Comparison of ENCODE assay signal across 9 cellular contexts in genomic region chr3:185796431-185797107, GRCh38. TPM values are rescaled to one million over a fixed set of nuclear protein-coding genes. Genes with fewer than 3 reads are reported as not detected.
A peak's percentile ranks its signal among the peaks of the same experiment; 100 is the strongest.
DNase-seq lines count a peak whose midpoint lies in the region; ATAC-seq and TF ChIP-seq lines count a peak whose summit lies in the region.
"Had no signal": no experiment of that assay in that cellular context is flagged by ENCODE, and none has a peak within 500 bp of the region (broad histone marks: within the 10 kb centered on the region; RNA-seq: fewer than 3 reads in every experiment).

No MANE protein-coding gene starts in this region.

- no peak overlapping the region for H3K27ac Mint-ChIP-seq in CD8-positive, alpha-beta memory T cell

- ATAC-seq in GM18907 (IDR thresholded peaks at IDR 0.05; ENCODE audit: unreplicated experiment): no peak

- H3K36me3 Mint-ChIP-seq in CD8-positive, alpha-beta memory T cell: peaks cover 0 to 7% (median 0%) of the 10 kb centered on the region in 3 donors

- H3K27me3 ChIP-seq in adipocyte (replicated peaks; ENCODE audit: control insufficient read depth, insufficient read depth, low read length): no peaks in the 10 kb centered on the region
- no peaks in the 10 kb centered on the region for H3K27me3 ChIP-seq in CD8-positive, alpha-beta memory T cell (ENCODE audit: insufficient read depth, low read length, poor library complexity, severe bottlenecking)

- no peak overlapping the region for H3K27ac ChIP-seq in HEK293 (ENCODE audit: extremely low read depth, low read depth, low read length)
- H3K27ac ChIP-seq in CD8-positive, alpha-beta memory T cell (ENCODE audit: low read depth, low read length): no peak overlapping the region

- DNase-seq in AG08395 (ENCODE audit: low spot score) (peak; percentile 49), adipocyte (ENCODE audit: low read depth) (peak; percentile 45), kidney tubule cell (ENCODE audit: low spot score) (peak; percentile 98), NCI-H526 (lab: John Stamatoyannopoulos, UW) (no peak), activated T-cell treated with anti-CD3 and anti-CD28 coated beads for 4 hours (no peak)
- DNase-seq in CD8-positive, alpha-beta memory T cell: no peak
- DNase-seq: GDM1 had no signal

- H3K9me3 ChIP-seq in HEK293 (ENCODE audit: control insufficient read depth, insufficient read depth, low read depth, low read length) (no peaks in the 10 kb centered on the region), adipocyte (ENCODE audit: control insufficient read depth, low read length) (no peaks in the 10 kb centered on the region)
- H3K9me3 ChIP-seq in CD8-positive, alpha-beta memory T cell (ENCODE audit: low read length): no peaks in the 10 kb centered on the region

- no peaks in the 10 kb centered on the region for H3K4me1 Mint-ChIP-seq in CD8-positive, alpha-beta memory T cell

- peaks cover 7 to 47% of the 10 kb centered on the region in 2 donors for H3K27me3 Mint-ChIP-seq in CD8-positive, alpha-beta memory T cell

- POLR2A ChIA-PET in HEK293 (lab: Yijun Ruan, JAX): interaction anchor here (0.7 to 1.5 kb wide), 3 partner anchors 22 to 141 kb away, joined by 3 to 5 read pairs (median 4); partner anchors contain the start of gene TRA2B
- POLR2A ChIA-PET in CD8-positive, alpha-beta memory T cell (lab: Charles Lee): no interaction called here

- peaks cover 0 to 3% (median 0%) of the 10 kb centered on the region in 5 donors for H3K9me3 Mint-ChIP-seq in CD8-positive, alpha-beta memory T cell

- H3K4me3 ChIP-seq in HEK293 (ENCODE audit: low read depth, low read length): no peak overlapping the region
- H3K4me3 ChIP-seq in adipocyte (ENCODE audit: low read length): no peak overlapping the region
- no peak overlapping the region for H3K4me3 ChIP-seq in CD8-positive, alpha-beta memory T cell (ENCODE audit: low read length)

- no peak overlapping the region for H3K9ac ChIP-seq in adipocyte (ENCODE audit: low read length)

- H3K36me3 ChIP-seq in HEK293 (ENCODE audit: control insufficient read depth in 2 of 2, insufficient read depth in 1 of 2, low read length in 2 of 2) (no peaks in the 10 kb centered on the region), adipocyte (ENCODE audit: control insufficient read depth, insufficient read depth, low read length, severe bottlenecking) (no peaks in the 10 kb centered on the region)
- no peaks in the 10 kb centered on the region for H3K36me3 ChIP-seq in CD8-positive, alpha-beta memory T cell (ENCODE audit: insufficient read depth, low read length)

- no peak for TF ChIP-seq CTCF in HEK293 (tag by site-specific recombination; IDR thresholded peaks at IDR 0.05)

- CTCF ChIA-PET in HEK293 (lab: Yijun Ruan, JAX): interaction anchor here (1.1 kb wide), 1 partner anchor 29 kb away, joined by 3 read pairs; no protein-coding TSS in a partner anchor
- CTCF ChIA-PET in CD8-positive, alpha-beta memory T cell (lab: Charles Lee): no interaction called here

- H3K4me1 ChIP-seq in HEK293 (ENCODE audit: control insufficient read depth, insufficient read depth, low read length): no peaks in the 10 kb centered on the region; the same call in 1 of the 2 replicates
- H3K4me1 ChIP-seq in adipocyte (ENCODE audit: control insufficient read depth, insufficient read depth, low read length): peaks cover 20% of the 10 kb centered on the region
- H3K4me1 ChIP-seq in CD8-positive, alpha-beta memory T cell (ENCODE audit: insufficient read depth, low read length): no peaks in the 10 kb centered on the region

- H3K4me3 Mint-ChIP-seq in CD8-positive, alpha-beta memory T cell: no peak overlapping the region

TF ChIP-seq in HEK293, 187 proteins besides CTCF, POLR2A, EP300 and RAD21 (continues in another document):
- peak; percentile 47; the same call in 1 of the 2 replicates for TF ChIP-seq SP7 (tag by site-specific recombination; IDR thresholded peaks at IDR 0.05)
- no peak for TF ChIP-seq YY2 (tag by site-specific recombination; IDR thresholded peaks at IDR 0.05)
- TF ChIP-seq BCL11A (tag by site-specific recombination; IDR thresholded peaks at IDR 0.05; ENCODE audit: low read depth): peak; percentile 49; the same call in 1 of the 2 replicates
- no peak for TF ChIP-seq ZBTB20 (tag by site-specific recombination; IDR thresholded peaks at IDR 0.05)
- no peak for TF ChIP-seq ZNF138 (tag by site-specific recombination; IDR thresholded peaks at IDR 0.05; ENCODE audit: borderline replicate concordance)
- TF ChIP-seq, protein P1, sequence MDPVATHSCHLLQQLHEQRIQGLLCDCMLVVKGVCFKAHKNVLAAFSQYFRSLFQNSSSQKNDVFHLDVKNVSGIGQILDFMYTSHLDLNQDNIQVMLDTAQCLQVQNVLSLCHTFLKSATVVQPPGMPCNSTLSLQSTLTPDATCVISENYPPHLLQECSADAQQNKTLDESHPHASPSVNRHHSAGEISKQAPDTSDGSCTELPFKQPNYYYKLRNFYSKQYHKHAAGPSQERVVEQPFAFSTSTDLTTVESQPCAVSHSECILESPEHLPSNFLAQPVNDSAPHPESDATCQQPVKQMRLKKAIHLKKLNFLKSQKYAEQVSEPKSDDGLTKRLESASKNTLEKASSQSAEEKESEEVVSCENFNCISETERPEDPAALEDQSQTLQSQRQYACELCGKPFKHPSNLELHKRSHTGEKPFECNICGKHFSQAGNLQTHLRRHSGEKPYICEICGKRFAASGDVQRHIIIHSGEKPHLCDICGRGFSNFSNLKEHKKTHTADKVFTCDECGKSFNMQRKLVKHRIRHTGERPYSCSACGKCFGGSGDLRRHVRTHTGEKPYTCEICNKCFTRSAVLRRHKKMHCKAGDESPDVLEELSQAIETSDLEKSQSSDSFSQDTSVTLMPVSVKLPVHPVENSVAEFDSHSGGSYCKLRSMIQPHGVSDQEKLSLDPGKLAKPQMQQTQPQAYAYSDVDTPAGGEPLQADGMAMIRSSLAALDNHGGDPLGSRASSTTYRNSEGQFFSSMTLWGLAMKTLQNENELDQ (tag by site-specific recombination; IDR thresholded peaks at IDR 0.05; ENCODE audit: low read depth): no peak
- TF ChIP-seq ZNF404 (tag by site-specific recombination; IDR thresholded peaks at IDR 0.05): no peak
- peak; percentile 53 for TF ChIP-seq ZNF558 (tag by site-specific recombination; IDR thresholded peaks at IDR 0.05)
- no peak for TF ChIP-seq ZNF416 (tag by site-specific recombination; IDR thresholded peaks at IDR 0.05)
- TF ChIP-seq, protein P2, sequence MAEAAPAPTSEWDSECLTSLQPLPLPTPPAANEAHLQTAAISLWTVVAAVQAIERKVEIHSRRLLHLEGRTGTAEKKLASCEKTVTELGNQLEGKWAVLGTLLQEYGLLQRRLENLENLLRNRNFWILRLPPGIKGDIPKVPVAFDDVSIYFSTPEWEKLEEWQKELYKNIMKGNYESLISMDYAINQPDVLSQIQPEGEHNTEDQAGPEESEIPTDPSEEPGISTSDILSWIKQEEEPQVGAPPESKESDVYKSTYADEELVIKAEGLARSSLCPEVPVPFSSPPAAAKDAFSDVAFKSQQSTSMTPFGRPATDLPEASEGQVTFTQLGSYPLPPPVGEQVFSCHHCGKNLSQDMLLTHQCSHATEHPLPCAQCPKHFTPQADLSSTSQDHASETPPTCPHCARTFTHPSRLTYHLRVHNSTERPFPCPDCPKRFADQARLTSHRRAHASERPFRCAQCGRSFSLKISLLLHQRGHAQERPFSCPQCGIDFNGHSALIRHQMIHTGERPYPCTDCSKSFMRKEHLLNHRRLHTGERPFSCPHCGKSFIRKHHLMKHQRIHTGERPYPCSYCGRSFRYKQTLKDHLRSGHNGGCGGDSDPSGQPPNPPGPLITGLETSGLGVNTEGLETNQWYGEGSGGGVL (tag by site-specific recombination; IDR thresholded peaks at IDR 0.05): no peak
- TF ChIP-seq ZNF175 (tag by site-specific recombination; IDR thresholded peaks at IDR 0.05): no peak
- peak; percentile 75 for TF ChIP-seq SCRT2 (tag by site-specific recombination; IDR thresholded peaks at IDR 0.05)
- no peak for TF ChIP-seq GLI4 (tag by site-specific recombination; IDR thresholded peaks at IDR 0.05)
- TF ChIP-seq ZNF561 (tag by site-specific recombination; IDR thresholded peaks at IDR 0.05; ENCODE audit: borderline replicate concordance): no peak
- TF ChIP-seq, protein P3, sequence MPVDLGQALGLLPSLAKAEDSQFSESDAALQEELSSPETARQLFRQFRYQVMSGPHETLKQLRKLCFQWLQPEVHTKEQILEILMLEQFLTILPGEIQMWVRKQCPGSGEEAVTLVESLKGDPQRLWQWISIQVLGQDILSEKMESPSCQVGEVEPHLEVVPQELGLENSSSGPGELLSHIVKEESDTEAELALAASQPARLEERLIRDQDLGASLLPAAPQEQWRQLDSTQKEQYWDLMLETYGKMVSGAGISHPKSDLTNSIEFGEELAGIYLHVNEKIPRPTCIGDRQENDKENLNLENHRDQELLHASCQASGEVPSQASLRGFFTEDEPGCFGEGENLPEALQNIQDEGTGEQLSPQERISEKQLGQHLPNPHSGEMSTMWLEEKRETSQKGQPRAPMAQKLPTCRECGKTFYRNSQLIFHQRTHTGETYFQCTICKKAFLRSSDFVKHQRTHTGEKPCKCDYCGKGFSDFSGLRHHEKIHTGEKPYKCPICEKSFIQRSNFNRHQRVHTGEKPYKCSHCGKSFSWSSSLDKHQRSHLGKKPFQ (tag by site-specific recombination; IDR thresholded peaks at IDR 0.05): peak; percentile 45; the same call in 1 of the 2 replicates
- TF ChIP-seq ZNF202 (tag by site-specific recombination; IDR thresholded peaks at IDR 0.05; ENCODE audit: borderline replicate concordance): no peak
- 0 out of 2 replicates have a peak, but pooled peaks have one; percentile 52 for TF ChIP-seq ZNF792 (tag by site-specific recombination; IDR thresholded peaks at IDR 0.05)
- no peak for TF ChIP-seq ZSCAN16 (tag by site-specific recombination; IDR thresholded peaks at IDR 0.05)
- TF ChIP-seq SP3 (tag by site-specific recombination; IDR thresholded peaks at IDR 0.05): 0 out of 2 replicates have a peak, but pooled peaks have one; percentile 16
- no peak for TF ChIP-seq ATF2 (tag by site-specific recombination; IDR thresholded peaks at IDR 0.05; ENCODE audit: low read depth)
- TF ChIP-seq ZNF585B (tag by site-specific recombination; IDR thresholded peaks at IDR 0.05): no peak

RNA-seq across cellular contexts. Expression of gene IGF2BP2, which starts 28.3 kb away (rescaled TPM):
- total RNA-seq in CD8-positive, alpha-beta memory T cell: under 1 TPM; 0.42 TPM
- not detected for polyA plus RNA-seq in CD8-positive, alpha-beta memory T cell

Comparison
In these comparisons a context has a peak if more than half of its experiments do, and no peak if none do; other contexts are left out.
1. DNase-seq: peak in AG08395 (single experiment), adipocyte (single experiment) and kidney tubule cell (single experiment); none in NCI-H526 (0 of 2), CD8-positive, alpha-beta memory T cell (0 of 5) and activated T-cell treated with anti-CD3 and anti-CD28 coated beads for 4 hours (single experiment).